2 cellular contexts compared by ENCODE assay signal in genomic region chr17:50783193-50783660, GRCh38.
TF ChIP-seq lines count a peak whose summit lies in the region.

No MANE protein-coding gene starts in this region.

TF ChIP-seq in HCT116, 20 proteins besides CTCF, POLR2A, EP300 and RAD21:
- TF ChIP-seq ZFX (IDR thresholded peaks at IDR 0.05) (no peak), YY1 (IDR thresholded peaks at IDR 0.05; ENCODE audit: extremely low read depth, insufficient replicate concordance, low read depth, low read length) (peak; percentile 82)

TF ChIP-seq in GM12878, 131 proteins besides CTCF, POLR2A, EP300 and RAD21:
- no peak for TF ChIP-seq CHD4 (IDR thresholded peaks at IDR 0.05)
- TF ChIP-seq POU2F2 (IDR thresholded peaks at IDR 0.05; ENCODE audit: borderline replicate concordance, low read depth, low read length) = peak; percentile 64; the same call in 2 of the 3 replicates
- TF ChIP-seq YY1 (IDR thresholded peaks at IDR 0.05; ENCODE audit: low read depth, low read length) = peak; percentile 77
- no peak for TF ChIP-seq HDGF (IDR thresholded peaks at IDR 0.05)
- no peak for TF ChIP-seq MYB (IDR thresholded peaks at IDR 0.05; ENCODE audit: borderline replicate concordance, low read depth, low read length)
- peak; percentile 98 for TF ChIP-seq SMC3 (IDR thresholded peaks at IDR 0.05; ENCODE audit: borderline replicate concordance, low read length)
- 0 out of 2 replicates have a peak, but pooled peaks have one; percentile 25 for TF ChIP-seq MAX (IDR thresholded peaks at IDR 0.05; ENCODE audit: low read depth, low read length)
- TF ChIP-seq, protein P1, sequence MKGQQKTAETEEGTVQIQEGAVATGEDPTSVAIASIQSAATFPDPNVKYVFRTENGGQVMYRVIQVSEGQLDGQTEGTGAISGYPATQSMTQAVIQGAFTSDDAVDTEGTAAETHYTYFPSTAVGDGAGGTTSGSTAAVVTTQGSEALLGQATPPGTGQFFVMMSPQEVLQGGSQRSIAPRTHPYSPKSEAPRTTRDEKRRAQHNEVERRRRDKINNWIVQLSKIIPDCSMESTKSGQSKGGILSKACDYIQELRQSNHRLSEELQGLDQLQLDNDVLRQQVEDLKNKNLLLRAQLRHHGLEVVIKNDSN (IDR thresholded peaks at IDR 0.05; ENCODE audit: borderline replicate concordance, extremely low read length, insufficient read depth, low read depth, low read length) = no peak
- no peak for TF ChIP-seq MEF2A (IDR thresholded peaks at IDR 0.05; ENCODE audit: insufficient read depth, low read depth, low read length)
- TF ChIP-seq CHD1 (IDR thresholded peaks at IDR 0.05; ENCODE audit: low read depth, low read length) = no peak
- peak; percentile 15 for TF ChIP-seq SP1 (IDR thresholded peaks at IDR 0.05; ENCODE audit: low read depth, low read length)
- TF ChIP-seq IRF4 (IDR thresholded peaks at IDR 0.05; ENCODE audit: low read depth, low read length) = no peak
TF ChIP-seq in GM12878: peak in this region for 5.
